In the genomic region with DNA sequence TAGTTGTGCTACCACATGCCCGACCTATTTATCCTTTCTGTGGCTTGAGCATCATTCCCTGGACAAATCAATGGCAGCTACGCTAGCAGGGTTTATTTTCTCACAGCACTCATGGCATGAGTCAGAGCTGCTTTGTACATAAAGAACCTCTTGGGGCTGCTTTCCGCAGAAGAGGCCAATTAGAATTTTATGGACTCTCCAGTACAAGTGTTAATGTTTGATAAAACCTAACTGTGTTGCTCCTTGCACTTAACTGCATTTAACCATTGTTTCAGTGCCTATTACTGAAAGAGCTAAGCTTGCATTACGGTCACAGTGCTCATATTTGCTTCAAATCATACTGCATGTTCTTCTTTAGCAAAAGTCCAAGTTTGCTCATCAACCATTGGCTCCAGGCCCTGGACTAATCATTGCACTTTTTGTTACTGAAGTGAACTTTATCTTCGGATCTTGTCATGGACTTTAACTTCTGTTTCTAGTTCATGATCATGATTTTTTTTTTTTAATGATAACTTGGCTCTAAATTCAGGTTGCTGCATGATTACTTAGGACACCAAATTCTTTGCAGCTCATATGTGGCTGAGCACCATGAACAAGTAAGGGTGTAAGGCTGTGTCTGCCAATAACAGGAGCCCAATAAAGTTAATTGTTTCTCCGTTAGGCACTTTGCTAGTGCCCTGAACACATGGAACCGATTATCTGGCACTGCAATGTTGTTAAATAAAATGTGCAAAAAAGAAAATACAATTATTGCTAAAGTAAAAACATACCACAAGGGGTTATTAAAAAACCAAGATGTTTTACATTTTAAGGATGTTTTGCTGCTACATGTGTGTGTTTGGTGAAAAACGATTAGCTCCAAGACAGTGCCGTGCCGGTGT, we compare ENCODE assay signal across 11 cellular contexts.
DNase-seq lines count a peak whose midpoint lies in the region; ATAC-seq and TF ChIP-seq lines count a peak whose summit lies in the region.
"Had no signal": no experiment of that assay in that cellular context is flagged by ENCODE, and none has a peak within 500 bp of the region (broad histone marks: within the 10 kb centered on the region; RNA-seq: fewer than 3 reads in every experiment).

No MANE protein-coding gene starts in this region.

- no peak overlapping the region for H3K4me3 ChIP-seq in IMR-90 (ENCODE audit: insufficient read depth, low read depth, low read length)

- H2BK5ac ChIP-seq in IMR-90 (ENCODE audit: low read depth, low read length, poor library complexity, severe bottlenecking): no peak overlapping the region

- WGBS in IMR-90 (ENCODE audit: extremely low coverage in 2 of 2, insufficient read length in 1 of 2), 2 experiments: 64% methylated on average over 2 of the region's 10 CpGs; no CpG with 5 or more reads in 1 of the 2 experiments

- POLR2A ChIA-PET in IMR-90 (lab: Charles Lee; ENCODE audit: unreplicated experiment): no interaction called here

- peak; percentile 40; the same call in 1 of the 2 replicates for ATAC-seq in IMR-90 (ENCODE audit: low read depth)
- no peak for ATAC-seq in HG03135 (IDR thresholded peaks at IDR 0.05; ENCODE audit: unreplicated experiment)

- H3K27ac ChIP-seq in IMR-90 (ENCODE audit: insufficient read depth, low read length): no peak overlapping the region

- H3K23ac ChIP-seq in IMR-90 (ENCODE audit: low read depth, low read length): no peak overlapping the region

- H3K27me3 ChIP-seq in IMR-90 (ENCODE audit: control insufficient read depth, insufficient read depth, low read length): no peaks in the 10 kb centered on the region; the same call in 1 of the 2 replicates

- CTCF ChIA-PET in IMR-90 (lab: Yijun Ruan, JAX): interaction anchor here (1.4 kb wide), 1 partner anchor 24 kb away, joined by 3 read pairs; no protein-coding TSS in a partner anchor

- dilution Hi-C loops in IMR-90 (cut with HindIII; ENCODE audit: low sequenced_read_pairs, unreplicated experiment): no loop called here

- H2BK120ac ChIP-seq in IMR-90 (ENCODE audit: low read depth, low read length): no peak overlapping the region

- H4K91ac ChIP-seq in IMR-90 (ENCODE audit: insufficient read depth, low read depth, low read length): no peak overlapping the region

- H3K4me1 ChIP-seq in IMR-90 (ENCODE audit: control insufficient read depth, insufficient read depth, low read length): no peaks in the 10 kb centered on the region

- H4K20me1 ChIP-seq in IMR-90 (ENCODE audit: insufficient read depth, low read length): no peaks in the 10 kb centered on the region

- H3K9ac ChIP-seq in IMR-90 (ENCODE audit: low read depth, low read length): no peak overlapping the region

- no peak overlapping the region for H2AFZ ChIP-seq in IMR-90 (replicated peaks; ENCODE audit: low read length, poor library complexity)

- in situ Hi-C loops in IMR-90 (cut with MboI; ENCODE audit: low sequenced_read_pairs): no loop called here

- no peak overlapping the region for H2AK9ac ChIP-seq in IMR-90 (replicated peaks; ENCODE audit: low read depth, low read length, poor library complexity)

- H3K4me2 ChIP-seq in IMR-90 (ENCODE audit: low read depth, low read length): no peak overlapping the region

- no peaks in the 10 kb centered on the region for H3K36me3 ChIP-seq in IMR-90 (ENCODE audit: control insufficient read depth, insufficient read depth, low read length)

- intact Hi-C loops in IMR-90 (cut with micrococcal nuclease) (no loop called here), posterior cingulate gyrus (cut with DNase I) (no loop called here)

- no peak overlapping the region for H2BK15ac ChIP-seq in IMR-90 (ENCODE audit: low read depth, low read length)

- H2AK5ac ChIP-seq in IMR-90 (ENCODE audit: low read depth, low read length): no peak overlapping the region

- H3K14ac ChIP-seq in IMR-90 (replicated peaks; ENCODE audit: low read depth, low read length): no peak overlapping the region

- H3K79me1 ChIP-seq in IMR-90 (ENCODE audit: low read depth in 1 of 2, low read length in 2 of 2): no peaks in the 10 kb centered on the region

- TF ChIP-seq POLR2A in IMR-90 (IDR thresholded peaks at IDR 0.05; ENCODE audit: low read depth, low read length): no peak

- no peaks in the 10 kb centered on the region for H3K9me1 ChIP-seq in IMR-90 (ENCODE audit: insufficient read depth, low read length)

- no peak overlapping the region for H3K56ac ChIP-seq in IMR-90 (ENCODE audit: extremely low read depth, insufficient read depth, low read length)

- no peak overlapping the region for H4K5ac ChIP-seq in IMR-90 (ENCODE audit: low read depth, low read length)

- H3K9me3 ChIP-seq in IMR-90 (ENCODE audit: control insufficient read depth, insufficient read depth, low read length): no peaks in the 10 kb centered on the region

- H3K4ac ChIP-seq in IMR-90 (ENCODE audit: low read depth, low read length): no peak overlapping the region

- no peak overlapping the region for H4K8ac ChIP-seq in IMR-90 (ENCODE audit: low read depth in 2 of 2, low read length in 2 of 2)

- TF ChIP-seq CTCF in IMR-90 (conservative IDR thresholded peaks at IDR 0.05; ENCODE audit: low read depth, low read length): no peak

- H2BK20ac ChIP-seq in IMR-90 (ENCODE audit: low read depth, low read length): no peak overlapping the region

- BruUV-seq in IMR-90 (replicated peaks; lab: Mats Ljungman, UMichigan): no TSS peak

- H3K18ac ChIP-seq in IMR-90 (ENCODE audit: low read depth, low read length): no peak overlapping the region

- DNase-seq in IMR-90 (peak; percentile 12), NCI-H345 treated with DMSO at 0.1 percent for 48 hours (lab: John Stamatoyannopoulos, UW; ENCODE audit: unreplicated experiment) (peak; percentile 81), fibroblast of peridontal ligament (ENCODE audit: extremely low read depth) (peak; percentile 53), stromal cell of bone marrow (ENCODE audit: low read depth) (peak; percentile 22), posterior cingulate gyrus (no peak), CD1c-positive myeloid dendritic cell (ENCODE audit: extremely low spot score) (no peak), hepatic stellate cell (ENCODE audit: low spot score) (no peak)
- DNase-seq: activated gamma-delta T cell treated with Interleukin-2 at 50 U/mL for 16 hours; SIG-M5; stimulated activated naive CD4-positive, alpha-beta T cell had no signal

- no peak for TF ChIP-seq RAD21 in IMR-90 (IDR thresholded peaks at IDR 0.05; ENCODE audit: low read length)

TF ChIP-seq in IMR-90, 13 proteins besides CTCF, POLR2A, EP300 and RAD21:
- TF ChIP-seq FOS (IDR thresholded peaks at IDR 0.05; ENCODE audit: low read depth, low read length): no peak
- no peak for TF ChIP-seq RCOR1 (IDR thresholded peaks at IDR 0.05; ENCODE audit: insufficient replicate concordance, low read length)
- TF ChIP-seq MAFK (IDR thresholded peaks at IDR 0.05; ENCODE audit: low read depth, low read length): no peak
- TF ChIP-seq NFE2L2 (IDR thresholded peaks at IDR 0.05; ENCODE audit: low read depth, low read length): no peak
- TF ChIP-seq MAZ (IDR thresholded peaks at IDR 0.05; ENCODE audit: borderline replicate concordance, low read depth, low read length): no peak
- no peak for TF ChIP-seq SMC3 (IDR thresholded peaks at IDR 0.05; ENCODE audit: low read depth, low read length)
- TF ChIP-seq, protein P1, sequence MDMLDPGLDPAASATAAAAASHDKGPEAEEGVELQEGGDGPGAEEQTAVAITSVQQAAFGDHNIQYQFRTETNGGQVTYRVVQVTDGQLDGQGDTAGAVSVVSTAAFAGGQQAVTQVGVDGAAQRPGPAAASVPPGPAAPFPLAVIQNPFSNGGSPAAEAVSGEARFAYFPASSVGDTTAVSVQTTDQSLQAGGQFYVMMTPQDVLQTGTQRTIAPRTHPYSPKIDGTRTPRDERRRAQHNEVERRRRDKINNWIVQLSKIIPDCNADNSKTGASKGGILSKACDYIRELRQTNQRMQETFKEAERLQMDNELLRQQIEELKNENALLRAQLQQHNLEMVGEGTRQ (IDR thresholded peaks at IDR 0.05; ENCODE audit: low read depth, low read length): no peak
- no peak for TF ChIP-seq CHD1 (IDR thresholded peaks at IDR 0.05; ENCODE audit: low read depth, low read length)
- TF ChIP-seq BHLHE40 (IDR thresholded peaks at IDR 0.05; ENCODE audit: low read depth, low read length): no peak
- no peak for TF ChIP-seq RFX5 (IDR thresholded peaks at IDR 0.05; ENCODE audit: low read depth, low read length)
- TF ChIP-seq, protein P2, sequence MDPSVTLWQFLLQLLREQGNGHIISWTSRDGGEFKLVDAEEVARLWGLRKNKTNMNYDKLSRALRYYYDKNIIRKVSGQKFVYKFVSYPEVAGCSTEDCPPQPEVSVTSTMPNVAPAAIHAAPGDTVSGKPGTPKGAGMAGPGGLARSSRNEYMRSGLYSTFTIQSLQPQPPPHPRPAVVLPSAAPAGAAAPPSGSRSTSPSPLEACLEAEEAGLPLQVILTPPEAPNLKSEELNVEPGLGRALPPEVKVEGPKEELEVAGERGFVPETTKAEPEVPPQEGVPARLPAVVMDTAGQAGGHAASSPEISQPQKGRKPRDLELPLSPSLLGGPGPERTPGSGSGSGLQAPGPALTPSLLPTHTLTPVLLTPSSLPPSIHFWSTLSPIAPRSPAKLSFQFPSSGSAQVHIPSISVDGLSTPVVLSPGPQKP (IDR thresholded peaks at IDR 0.05; ENCODE audit: borderline replicate concordance, low read depth, low read length): no peak
- TF ChIP-seq MXI1 (IDR thresholded peaks at IDR 0.05; ENCODE audit: borderline replicate concordance, low read depth, low read length): no peak
- no peak for TF ChIP-seq CEBPB (IDR thresholded peaks at IDR 0.05; ENCODE audit: low read depth, low read length)

Comparison
In these comparisons a context has a peak if more than half of its experiments do, and no peak if none do; other contexts are left out.
1. DNase-seq: peak in IMR-90 (single experiment), NCI-H345 treated with DMSO at 0.1 percent for 48 hours (single experiment), fibroblast of peridontal ligament (single experiment) and stromal cell of bone marrow (single experiment); none in posterior cingulate gyrus (0 of 10), CD1c-positive myeloid dendritic cell (single experiment) and hepatic stellate cell (single experiment).